8 cellular contexts compared by ENCODE assay signal in the genomic region with DNA sequence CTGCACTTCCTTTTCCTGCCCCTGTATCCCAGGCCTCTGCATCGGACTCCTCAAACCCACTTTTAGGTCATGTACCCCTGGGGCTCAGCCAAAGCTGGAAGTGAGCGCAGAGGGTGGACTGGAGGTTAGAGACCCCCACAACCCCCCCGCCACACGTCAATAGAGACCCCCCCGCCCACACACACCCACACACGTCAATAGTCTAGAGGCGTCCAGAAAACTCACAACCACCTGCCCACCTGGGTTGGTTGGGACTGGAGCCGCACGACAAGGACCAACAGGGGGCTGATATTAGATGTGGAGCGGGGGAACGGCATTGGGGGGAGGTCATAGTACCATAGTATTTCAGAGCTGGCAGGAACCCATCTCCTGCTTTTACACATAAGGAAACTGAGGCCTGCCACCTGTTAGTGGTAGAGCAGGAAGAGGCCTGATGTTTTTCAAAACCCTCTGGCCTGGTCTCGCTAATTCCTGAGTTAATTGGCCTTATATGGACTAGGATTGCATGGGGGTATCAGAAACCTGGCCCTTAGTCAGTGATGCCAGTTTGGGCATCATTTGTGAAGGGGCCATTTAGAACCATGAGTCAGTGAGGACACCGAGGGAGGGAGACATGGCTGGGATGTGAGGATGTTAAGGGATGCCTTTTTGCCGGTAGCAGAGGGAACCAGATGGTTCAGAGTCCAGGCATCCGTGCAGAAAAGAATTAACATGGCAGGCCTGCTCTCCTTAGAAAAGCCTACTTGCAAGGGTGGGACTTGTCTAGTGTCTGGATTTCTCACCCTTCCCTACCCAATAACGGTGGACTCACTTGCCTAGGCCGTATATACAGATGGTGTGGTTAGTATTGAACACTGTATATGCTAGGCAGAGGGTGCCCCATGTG. TPM values are rescaled to one million over a fixed set of nuclear protein-coding genes. Genes with fewer than 3 reads are reported as not detected.
DNase-seq lines count a peak whose midpoint lies in the region; ATAC-seq and TF ChIP-seq lines count a peak whose summit lies in the region.

No MANE protein-coding gene starts in this region.

- H3K4me1 Mint-ChIP-seq in CD14-positive monocyte (peaks cover 22% of the 10 kb centered on the region), neural crest cell (peaks cover 33% of the 10 kb centered on the region)

- H3K27me3 Mint-ChIP-seq in CD14-positive monocyte (ENCODE audit: low read depth in 3 of 3): no peaks in the 10 kb centered on the region
- peaks cover 4% of the 10 kb centered on the region for H3K27me3 Mint-ChIP-seq in neural crest cell (ENCODE audit: low read depth)

- H3K9me2 ChIP-seq in MM.1S (replicated peaks; ENCODE audit: insufficient read depth, low read length): no peaks in the 10 kb centered on the region

- 0 out of 2 replicates have a peak, but pooled peaks cover 4% of the 10 kb centered on the region for H3F3A ChIP-seq in MM.1S (ENCODE audit: insufficient read depth, low read length)

- H3K27ac ChIP-seq in MM.1S (ENCODE audit: low read length) (no peak overlapping the region), coronary artery (peak overlapping the region; percentile 92 to 99)

- no peak for TF ChIP-seq CTCF in CD14-positive monocyte (IDR thresholded peaks at IDR 0.05)
- no peak for TF ChIP-seq CTCF in MM.1S (IDR thresholded peaks at IDR 0.05; ENCODE audit: low read length)
- no peak for TF ChIP-seq CTCF in coronary artery (IDR thresholded peaks at IDR 0.05)
- no peak for TF ChIP-seq CTCF in neural crest cell (conservative IDR thresholded peaks at IDR 0.05)

- peak overlapping the region in 2 of 7 donors; percentile 30 to 52 for H3K27ac Mint-ChIP-seq in CD14-positive monocyte
- H3K27ac Mint-ChIP-seq in neural crest cell (ENCODE audit: unreplicated experiment): no peak overlapping the region

- ATAC-seq in GM19035 (IDR thresholded peaks at IDR 0.05; ENCODE audit: unreplicated experiment): no peak
- ATAC-seq in HG03342 (IDR thresholded peaks at IDR 0.05; ENCODE audit: unreplicated experiment): no peak
- no peak for ATAC-seq in HG03565 (IDR thresholded peaks at IDR 0.05; ENCODE audit: unreplicated experiment)

- 0 out of 2 replicates have a peak, but pooled peaks cover 4% of the 10 kb centered on the region for H3K4me1 ChIP-seq in MM.1S (ENCODE audit: low read length)

- DNase-seq in CD14-positive monocyte (ENCODE audit: low spot score) (no peak), MM.1S (no peak), coronary artery (ENCODE audit: low spot score) (no peak), neural crest cell (ENCODE audit: low read depth, low spot score) (no peak), NCI-H1105 treated with DMSO at 0.1 percent for 48 hours (lab: John Stamatoyannopoulos, UW) (no peak)

- H3K27me3 ChIP-seq in MM.1S (replicated peaks; ENCODE audit: insufficient read depth, low read length): no peaks in the 10 kb centered on the region

- H3K79me2 ChIP-seq in MM.1S (ENCODE audit: low read length): no peaks in the 10 kb centered on the region

- H3K4me3 ChIP-seq in MM.1S (ENCODE audit: low read length): peak overlapping the region; percentile 68
- peak overlapping the region; percentile 82 for H3K4me3 ChIP-seq in coronary artery

- H3K9me3 Mint-ChIP-seq in CD14-positive monocyte: no peaks in the 10 kb centered on the region
- H3K9me3 Mint-ChIP-seq in neural crest cell: no peaks in the 10 kb centered on the region

- peak overlapping the region; percentile 77 to 89 for H3K4me3 Mint-ChIP-seq in CD14-positive monocyte
- H3K4me3 Mint-ChIP-seq in neural crest cell: peak overlapping the region; percentile 86

- H3K36me3 Mint-ChIP-seq in CD14-positive monocyte: peaks cover 0 to 2% of the 10 kb centered on the region in 2 donors
- H3K36me3 Mint-ChIP-seq in neural crest cell (ENCODE audit: low read depth): no peaks in the 10 kb centered on the region

- no peaks in the 10 kb centered on the region for H3K9me3 ChIP-seq in MM.1S (replicated peaks; ENCODE audit: insufficient read depth, low read length)

- no peaks in the 10 kb centered on the region for H3K36me3 ChIP-seq in MM.1S (replicated peaks; ENCODE audit: insufficient read depth, low read length)

- intact Hi-C loops in CD14-positive monocyte (cut with micrococcal nuclease): no loop called here

- H3K4me2 ChIP-seq in MM.1S (ENCODE audit: low read depth, low read length): peak overlapping the region; percentile 91

- peak overlapping the region; percentile 85 for H2AFZ ChIP-seq in MM.1S (ENCODE audit: low read length)

- H3K9ac ChIP-seq in MM.1S (ENCODE audit: low read length): peak overlapping the region; percentile 54; the same call in 1 of the 2 replicates

- H4K20me1 ChIP-seq in MM.1S (ENCODE audit: insufficient read depth, low read length): no peaks in the 10 kb centered on the region

RNA-seq across cellular contexts. Expression of gene NENF, which starts 1.1 kb away (rescaled TPM):
- polyA plus RNA-seq in CD14-positive monocyte: 10 to 100 TPM; 42.3 to 56.4 TPM
- total RNA-seq in neural crest cell: 40.4 and 41.5 TPM in 2 replicates

RNA-seq across cellular contexts. Expression of gene PACC1, which starts 19.1 kb away (rescaled TPM):
- polyA plus RNA-seq in CD14-positive monocyte: 10 to 100 TPM; 14.0 to 14.7 TPM
- 27.2 and 28.3 TPM in 2 replicates for total RNA-seq in neural crest cell
